10 cellular contexts compared by ENCODE assay signal in genomic region chr14:89773644-89774316, GRCh38.
A peak's percentile ranks its signal among the peaks of the same experiment; 100 is the strongest.
DNase-seq lines count a peak whose midpoint lies in the region; ATAC-seq and TF ChIP-seq lines count a peak whose summit lies in the region.
"Had no signal": no experiment of that assay in that cellular context is flagged by ENCODE, and none has a peak within 500 bp of the region (broad histone marks: within the 10 kb centered on the region; RNA-seq: fewer than 3 reads in every experiment).

No MANE protein-coding gene starts in this region.

- ATAC-seq in GM19035 (IDR thresholded peaks at IDR 0.05; ENCODE audit: unreplicated experiment): peak; percentile 76
- peak; percentile 80 for ATAC-seq in HG03139 (IDR thresholded peaks at IDR 0.05; ENCODE audit: unreplicated experiment)

- peak overlapping the region; percentile 77 for H3K4me2 ChIP-seq in OCI-LY3 (ENCODE audit: low read length)

- H3K4me3 ChIP-seq in OCI-LY3 (ENCODE audit: low read length): peak overlapping the region; percentile 57
- H3K4me3 ChIP-seq: heart right ventricle had no signal

- no peaks in the 10 kb centered on the region for H3K79me2 ChIP-seq in OCI-LY3 (ENCODE audit: low read length)

- no peak overlapping the region for H2AFZ ChIP-seq in OCI-LY3 (ENCODE audit: low read depth, low read length)

- no peaks in the 10 kb centered on the region for H3K36me3 ChIP-seq in OCI-LY3 (replicated peaks; ENCODE audit: low read depth, low read length)
- H3K36me3 ChIP-seq: heart right ventricle had no signal

- H3K9ac ChIP-seq in OCI-LY3 (ENCODE audit: low read length): no peak overlapping the region

- no peak for TF ChIP-seq CTCF in OCI-LY3 (IDR thresholded peaks at IDR 0.05; ENCODE audit: low read depth, low read length)

- no peaks in the 10 kb centered on the region for H3K9me3 ChIP-seq in OCI-LY3 (ENCODE audit: insufficient read depth, low read length)
- H3K9me3 ChIP-seq: Caco-2, heart right ventricle had no signal

- H3K4me1 ChIP-seq in OCI-LY3 (ENCODE audit: low read length): peaks cover 18% of the 10 kb centered on the region
- H3K4me1 ChIP-seq: Caco-2 had no signal

- H3K27ac ChIP-seq in OCI-LY3 (ENCODE audit: low read length): no peak overlapping the region
- H3K27ac ChIP-seq: heart right ventricle had no signal

- H4K20me1 ChIP-seq in OCI-LY3 (ENCODE audit: insufficient read depth, low read length): no peaks in the 10 kb centered on the region

- intact Hi-C loops in posterior cingulate gyrus (cut with DNase I): no loop called here

- in situ Hi-C loops in ACHN (cut with HindIII; ENCODE audit: low pct_ligation_motif_present, low pct_unique_long_range_greater_than_20kb, low sequenced_read_pairs): no loop called here

- H3K27me3 ChIP-seq in OCI-LY3 (ENCODE audit: low read depth, low read length): peaks cover 18% of the 10 kb centered on the region
- H3K27me3 ChIP-seq: heart right ventricle had no signal

- DNase-seq in ACHN: peak; percentile 47
- peak; percentile 30 for DNase-seq in activated T-helper 1 cell treated with Interleukin-2 at 50 U/mL for 16 hours (ENCODE audit: low read depth)
- DNase-seq in iPS-NIHi11 (ENCODE audit: low spot score): peak; percentile 67
- DNase-seq in stimulated activated CD8-positive, alpha-beta memory T cell treated with anti-CD3 and anti-CD28 coated beads, Interleukin-15, amount 100 ng/mL, for 48 hours (ENCODE audit: low read depth in 2 of 2): peak; percentile 33 to 57
- no peak for DNase-seq in posterior cingulate gyrus

Comparison
In these comparisons a context has a peak if more than half of its experiments do, and no peak if none do; other contexts are left out.
1. DNase-seq: peak in ACHN (single experiment), activated T-helper 1 cell treated with Interleukin-2 at 50 U/mL for 16 hours (single experiment), iPS-NIHi11 (single experiment) and stimulated activated CD8-positive, alpha-beta memory T cell treated with anti-CD3 and anti-CD28 coated beads, Interleukin-15, amount 100 ng/mL, for 48 hours (2 of 2); none in posterior cingulate gyrus (0 of 10).